Comparison of ENCODE assay signal across 10 cellular contexts in genomic region chr9:110340306-110340705, GRCh38. TPM values are rescaled to one million over a fixed set of nuclear protein-coding genes. Genes with fewer than 3 reads are reported as not detected.
DNase-seq lines count a peak whose midpoint lies in the region; ATAC-seq and TF ChIP-seq lines count a peak whose summit lies in the region.
"Had no signal": no experiment of that assay in that cellular context is flagged by ENCODE, and none has a peak within 500 bp of the region (broad histone marks: within the 10 kb centered on the region; RNA-seq: fewer than 3 reads in every experiment).

No MANE protein-coding gene starts in this region.

- ATAC-seq in HG03280 (IDR thresholded peaks at IDR 0.05; ENCODE audit: unreplicated experiment) = no peak
- ATAC-seq: activated CD8-positive, alpha-beta T cell treated with anti-CD3 and anti-CD28 coated beads for 36 hours had no signal

- in situ Hi-C loops in Caki2 (cut with HindIII; ENCODE audit: low pct_unique_long_range_greater_than_20kb, low sequenced_read_pairs) = no loop called here

- H3K27ac ChIP-seq in VCaP = no peak overlapping the region

- TF ChIP-seq CTCF in VCaP (conservative IDR thresholded peaks at IDR 0.05) = peak; percentile 82

- DNase-seq in Caki2 (ENCODE audit: low read depth) (peak; percentile 2), HT1080 (ENCODE audit: low read depth) (peak; percentile 25), inferior parietal cortex (ENCODE audit: extremely low spot score) (peak; percentile 18), NCI-H128 (lab: John Stamatoyannopoulos, UW; ENCODE audit: unreplicated experiment) (no peak), pons (ENCODE audit: low spot score) (no peak), T-helper 1 cell (no peak)
- DNase-seq: activated CD8-positive, alpha-beta T cell treated with anti-CD3 and anti-CD28 coated beads for 36 hours had no signal

RNA-seq across cellular contexts. Expression of gene TXNDC8, which starts 2.6 kb away (rescaled TPM):
- not detected in 2 replicates for total RNA-seq in Caki2 (2014; rRNA removed; shearing (Covaris generic); ENCODE audit: low replicate concordance)
- total RNA-seq in HT1080 (2014; rRNA removed; shearing (Covaris generic)) = not detected in 2 replicates
- not detected in 2 replicates for polyA plus RNA-seq in HT1080 (2015; cell fraction: cytosol; rRNA removed)
- polyA plus RNA-seq in HT1080 (2015; cell fraction: nucleus; rRNA removed) = not detected in 2 replicates
- total RNA-seq: activated CD8-positive, alpha-beta T cell treated with anti-CD3 and anti-CD28 coated beads for 36 hours; pulmonary artery endothelial cell had no signal

Comparison
In these comparisons a context has a peak if more than half of its experiments do, and no peak if none do; other contexts are left out.
1. DNase-seq: peak in Caki2 (single experiment), HT1080 (single experiment) and inferior parietal cortex (single experiment); none in NCI-H128 (single experiment), pons (single experiment) and T-helper 1 cell (0 of 5).